ENCODE assay signal across 1 cellular context in genomic region chr16:87541882-87542234, GRCh38.
TF ChIP-seq lines count a peak whose summit lies in the region.

No MANE protein-coding gene starts in this region.

TF ChIP-seq in GM23338, 12 proteins besides CTCF, POLR2A, EP300 and RAD21:
- no peak for TF ChIP-seq ZNF462 (CRISPR knock-in tag; IDR thresholded peaks at IDR 0.05)
- TF ChIP-seq JUNB (IDR thresholded peaks at IDR 0.05; ENCODE audit: unreplicated experiment), result no peak
- TF ChIP-seq POLR2AphosphoS5 (IDR thresholded peaks at IDR 0.05; ENCODE audit: low read depth), result no peak
- TF ChIP-seq EZH2phosphoT487 (IDR thresholded peaks at IDR 0.05; ENCODE audit: unreplicated experiment), result no peak
- no peak for TF ChIP-seq REST (IDR thresholded peaks at IDR 0.05; ENCODE audit: unreplicated experiment)
- no peak for TF ChIP-seq STAT1 (IDR thresholded peaks at IDR 0.05; ENCODE audit: unreplicated experiment)
- no peak for TF ChIP-seq ETS1 (IDR thresholded peaks at IDR 0.05)
- no peak for TF ChIP-seq ZNF114 (CRISPR knock-in tag; IDR thresholded peaks at IDR 0.05)
- TF ChIP-seq ZNF331 (CRISPR knock-in tag; IDR thresholded peaks at IDR 0.05; ENCODE audit: low read depth), result no peak
- no peak for TF ChIP-seq CREB1 (CRISPR knock-in tag; IDR thresholded peaks at IDR 0.05; ENCODE audit: low read depth)
- no peak for TF ChIP-seq NANOG (IDR thresholded peaks at IDR 0.05; ENCODE audit: borderline replicate concordance)
